In genomic region chr9:92650839-92651621, GRCh38 we compare ENCODE assay signal across 11 cellular contexts. TPM values are rescaled to one million over a fixed set of nuclear protein-coding genes. Genes with fewer than 3 reads are reported as not detected.
DNase-seq lines count a peak whose midpoint lies in the region; ATAC-seq, FAIRE-seq and TF ChIP-seq lines count a peak whose summit lies in the region.
"Had no signal": no experiment of that assay in that cellular context is flagged by ENCODE, and none has a peak within 500 bp of the region (broad histone marks: within the 10 kb centered on the region; RNA-seq: fewer than 3 reads in every experiment).

No MANE protein-coding gene starts in this region.

- peaks cover 4% of the 10 kb centered on the region for H3K9me3 Mint-ChIP-seq in activated naive CD4-positive, alpha-beta T cell treated with anti-CD3 and anti-CD28 coated beads for 36 hours

- peak overlapping the region; percentile 1 to 60 for H3K9ac ChIP-seq in stomach smooth muscle (ENCODE audit: low read length in 2 of 2)

- FAIRE-seq in H54 (lab: Jason Lieb, UNC): no peak
- FAIRE-seq: islet of Langerhans had no signal

- 57 to 65% methylated on average over 10 of the region's 10 CpGs for WGBS in esophagus, 2 donors

- TF ChIP-seq CTCF in RWPE1 (conservative IDR thresholded peaks at IDR 0.05; ENCODE audit: low read depth) (no peak), left lung (IDR thresholded peaks at IDR 0.05) (no peak)

- no peak overlapping the region for H3K4me3 ChIP-seq in esophagus (ENCODE audit: low read depth in 1 of 2, low read length in 2 of 2)
- no peak overlapping the region for H3K4me3 ChIP-seq in left lung
- H3K4me3 ChIP-seq in stomach smooth muscle (ENCODE audit: low read length in 2 of 2): peak overlapping the region; percentile 21 to 60

- no peak overlapping the region for H3K27ac Mint-ChIP-seq in activated naive CD4-positive, alpha-beta T cell treated with anti-CD3 and anti-CD28 coated beads for 36 hours
- H3K27ac Mint-ChIP-seq: activated CD4-positive, alpha-beta T cell treated with anti-CD3 and anti-CD28 coated beads, Interleukin-2, amount 10 ng/mL, durations not matched to agents 7 days and 5 days; activated naive CD8-positive, alpha-beta T cell treated with anti-CD3 and anti-CD28 coated beads for 36 hours had no signal

- peaks cover 45% of the 10 kb centered on the region for H3K36me3 Mint-ChIP-seq in activated naive CD4-positive, alpha-beta T cell treated with anti-CD3 and anti-CD28 coated beads for 36 hours (ENCODE audit: low read depth)

- intact Hi-C loops in left lung (cut with DNase I): no loop called here
- intact Hi-C loops in activated naive CD4-positive, alpha-beta T cell treated with anti-CD3 and anti-CD28 coated beads for 36 hours (cut with micrococcal nuclease): no loop called here

- H3K27ac ChIP-seq in RWPE1 (peak overlapping the region; percentile 98), esophagus (ENCODE audit: low read depth in 2 of 2, low read length in 1 of 2) (peak overlapping the region; percentile 5 to 53), left lung (no peak overlapping the region), stomach smooth muscle (ENCODE audit: low read length) (peak overlapping the region; percentile 80)

- DNase-seq in RWPE1 (ENCODE audit: low spot score) (no peak), left lung (peak in 1 of 2 donors; percentile 47), H54 (ENCODE audit: insufficient read length, low spot score) (no peak)
- DNase-seq in activated naive CD4-positive, alpha-beta T cell treated with anti-CD3 and anti-CD28 coated beads for 36 hours: no peak
- DNase-seq: activated CD4-positive, alpha-beta T cell treated with anti-CD3 and anti-CD28 coated beads, Interleukin-2, amount 10 ng/mL, durations not matched to agents 7 days and 5 days; activated naive CD8-positive, alpha-beta T cell treated with anti-CD3 and anti-CD28 coated beads for 36 hours had no signal

- H3K27me3 ChIP-seq in esophagus (ENCODE audit: control insufficient read depth in 1 of 2, insufficient read depth in 2 of 2, low read length in 2 of 2) (no peaks in the 10 kb centered on the region), left lung (no peaks in the 10 kb centered on the region), stomach smooth muscle (ENCODE audit: control insufficient read depth in 1 of 2, insufficient read depth in 2 of 2, low read length in 2 of 2) (no peaks in the 10 kb centered on the region)

- CTCF ChIA-PET in RWPE1 (lab: Yijun Ruan, JAX): no interaction called here
- CTCF ChIA-PET in activated naive CD4-positive, alpha-beta T cell treated with anti-CD3 and anti-CD28 coated beads for 36 hours (lab: Charles Lee): no interaction called here

- POLR2A ChIA-PET in RWPE1 (lab: Yijun Ruan, JAX; ENCODE audit: low non-redundant PET): no interaction called here

- peaks cover 0 to 3% of the 10 kb centered on the region in 2 donors for H3K9me3 ChIP-seq in esophagus (ENCODE audit: control insufficient read depth in 2 of 2, insufficient read depth in 1 of 2, low read depth in 1 of 2, low read length in 1 of 2)
- no peaks in the 10 kb centered on the region for H3K9me3 ChIP-seq in left lung
- H3K9me3 ChIP-seq in stomach smooth muscle (ENCODE audit: control insufficient read depth in 2 of 2, low read length in 2 of 2): no peaks in the 10 kb centered on the region

- H3K36me3 ChIP-seq in esophagus (ENCODE audit: control insufficient read depth in 2 of 2, insufficient read depth in 2 of 2, low read length in 1 of 2): peaks cover 8 to 48% of the 10 kb centered on the region in 2 donors
- peaks cover 0 to 97% of the 10 kb centered on the region in 2 donors for H3K36me3 ChIP-seq in left lung
- H3K36me3 ChIP-seq in stomach smooth muscle (ENCODE audit: control insufficient read depth in 2 of 2, insufficient read depth in 2 of 2, low read length in 2 of 2): peaks cover 16 to 24% of the 10 kb centered on the region in 2 donors

- peaks cover 4 to 27% of the 10 kb centered on the region in 2 donors for H3K4me1 ChIP-seq in esophagus (ENCODE audit: control insufficient read depth in 2 of 2, insufficient read depth in 2 of 2, low read length in 1 of 2)
- no peaks in the 10 kb centered on the region for H3K4me1 ChIP-seq in left lung
- H3K4me1 ChIP-seq in stomach smooth muscle (ENCODE audit: control insufficient read depth, insufficient read depth, low read length): peaks cover 27% of the 10 kb centered on the region

- H3K4me1 Mint-ChIP-seq in activated naive CD4-positive, alpha-beta T cell treated with anti-CD3 and anti-CD28 coated beads for 36 hours (ENCODE audit: low read depth): peaks cover 4% of the 10 kb centered on the region

- ATAC-seq in left lung (peak; percentile 50), GM18861 (IDR thresholded peaks at IDR 0.05; ENCODE audit: unreplicated experiment) (no peak), GM18520 (IDR thresholded peaks at IDR 0.05; ENCODE audit: unreplicated experiment) (no peak)

- no peak for TF ChIP-seq POLR2A in H54 (IDR thresholded peaks at IDR 0.05; ENCODE audit: low read depth, low read length)

- no peak overlapping the region for H3K4me3 Mint-ChIP-seq in activated naive CD4-positive, alpha-beta T cell treated with anti-CD3 and anti-CD28 coated beads for 36 hours
- H3K4me3 Mint-ChIP-seq: activated CD4-positive, alpha-beta T cell treated with anti-CD3 and anti-CD28 coated beads, Interleukin-2, amount 10 ng/mL, durations not matched to agents 7 days and 5 days; activated naive CD8-positive, alpha-beta T cell treated with anti-CD3 and anti-CD28 coated beads for 36 hours had no signal

- H3K27me3 Mint-ChIP-seq in activated naive CD4-positive, alpha-beta T cell treated with anti-CD3 and anti-CD28 coated beads for 36 hours (ENCODE audit: low read depth): no peaks in the 10 kb centered on the region
- H3K27me3 Mint-ChIP-seq: activated CD4-positive, alpha-beta T cell treated with anti-CD3 and anti-CD28 coated beads, Interleukin-2, amount 10 ng/mL, durations not matched to agents 7 days and 5 days; activated naive CD8-positive, alpha-beta T cell treated with anti-CD3 and anti-CD28 coated beads for 36 hours had no signal

RNA-seq across cellular contexts. Expression of gene IPPK, which starts 18.9 kb away (rescaled TPM):
- 10 to 100 TPM; 18.7 to 41.1 TPM for polyA plus RNA-seq in esophagus
- 1 to 10 TPM; 6.5 to 8.0 TPM for total RNA-seq in left lung
- total RNA-seq in activated naive CD4-positive, alpha-beta T cell treated with anti-CD3 and anti-CD28 coated beads for 36 hours: 1 to 10 TPM; 7.6 to 8.2 TPM

Comparison
In these comparisons a context has a peak if more than half of its experiments do, and no peak if none do; other contexts are left out.
1. H3K27ac ChIP-seq: peak in RWPE1 (single experiment), esophagus (2 of 2) and stomach smooth muscle (single experiment); none in left lung (0 of 2).
2. H3K4me3 ChIP-seq: peak in stomach smooth muscle (2 of 2); none in esophagus (0 of 2) and left lung (0 of 2).